ENCODE assay signal across 11 cellular contexts in the genomic region with DNA sequence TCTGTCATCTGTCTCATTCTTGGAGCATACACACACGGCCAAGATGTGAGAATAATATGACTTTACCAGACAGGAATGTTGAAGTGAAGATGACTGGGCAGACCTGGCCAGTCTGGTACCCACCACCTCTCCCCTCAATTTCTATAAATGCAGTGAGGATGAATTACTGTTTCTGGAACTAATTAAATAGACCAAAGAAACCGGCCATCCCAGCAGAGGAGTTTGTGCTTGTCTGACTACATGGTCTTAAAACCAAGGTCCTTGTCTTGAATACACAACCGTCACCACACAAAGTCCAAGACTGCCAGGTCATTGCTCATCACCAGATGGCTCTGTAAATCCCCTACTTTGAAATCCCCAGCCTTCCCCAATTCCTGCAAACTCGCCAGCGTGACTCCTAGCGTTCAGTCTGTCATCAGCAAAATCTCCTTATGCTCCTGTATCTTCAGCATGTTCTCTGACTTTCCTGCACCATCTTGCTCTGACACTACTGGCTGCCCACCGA.
DNase-seq lines count a peak whose midpoint lies in the region; ATAC-seq, FAIRE-seq and TF ChIP-seq lines count a peak whose summit lies in the region.
"Had no signal": no experiment of that assay in that cellular context is flagged by ENCODE, and none has a peak within 500 bp of the region (broad histone marks: within the 10 kb centered on the region; RNA-seq: fewer than 3 reads in every experiment).

No MANE protein-coding gene starts in this region.

- H3K9me3 Mint-ChIP-seq in MCF 10A (ENCODE audit: unreplicated experiment) = peaks cover under 1% of the 10 kb centered on the region
- H3K9me3 Mint-ChIP-seq: stimulated activated naive CD8-positive, alpha-beta T cell treated with anti-CD3 and anti-CD28 coated beads, Interleukin-15, Interleukin-2, amounts not matched to agents 100 ng/mL and 50 ng/mL, for 24 hours had no signal

- no peak for TF ChIP-seq CTCF in MCF 10A (IDR thresholded peaks at IDR 0.05; ENCODE audit: unreplicated experiment)
- TF ChIP-seq CTCF in breast epithelium (IDR thresholded peaks at IDR 0.05) = no peak
- no peak for TF ChIP-seq CTCF in gastroesophageal sphincter (IDR thresholded peaks at IDR 0.05)
- no peak for TF ChIP-seq CTCF in body of pancreas (IDR thresholded peaks at IDR 0.05)
- no peak for TF ChIP-seq CTCF in pancreas (IDR thresholded peaks at IDR 0.05)

- ATAC-seq in gastroesophageal sphincter = no peak
- no peak for ATAC-seq in body of pancreas
- ATAC-seq in pancreas = no peak

- CTCF ChIA-PET in MCF 10A (lab: Yijun Ruan, JAX) = interaction anchor here (0.6 to 2.0 kb wide), 6 partner anchors 10 to 367 kb away, joined by 3 to 17 read pairs (median 6); no protein-coding TSS in a partner anchor

- no peak for TF ChIP-seq EP300 in gastroesophageal sphincter (IDR thresholded peaks at IDR 0.05)

- intact Hi-C loops in MCF 10A (cut with micrococcal nuclease) (loop anchor here (10.0 kb wide), 1 partner anchor 552 kb away; no protein-coding TSS in a partner anchor), breast epithelium (cut with DNase I; ENCODE audit: low total_unique reads) (no loop called here), body of pancreas (cut with DNase I) (no loop called here), pancreas (cut with DNase I) (no loop called here)

- H3K36me3 Mint-ChIP-seq in MCF 10A (ENCODE audit: insufficient read depth, unreplicated experiment) = peaks cover 18% of the 10 kb centered on the region

- H3K27ac Mint-ChIP-seq in MCF 10A (ENCODE audit: low read depth, unreplicated experiment) = peak overlapping the region; percentile 99
- H3K27ac Mint-ChIP-seq: stimulated activated naive CD8-positive, alpha-beta T cell treated with anti-CD3 and anti-CD28 coated beads, Interleukin-15, Interleukin-2, amounts not matched to agents 100 ng/mL and 50 ng/mL, for 24 hours had no signal

- H3K27me3 Mint-ChIP-seq in MCF 10A (ENCODE audit: insufficient read depth, unreplicated experiment) = no peaks in the 10 kb centered on the region
- H3K27me3 Mint-ChIP-seq: stimulated activated naive CD8-positive, alpha-beta T cell treated with anti-CD3 and anti-CD28 coated beads, Interleukin-15, Interleukin-2, amounts not matched to agents 100 ng/mL and 50 ng/mL, for 24 hours had no signal

- H3K36me3 ChIP-seq in breast epithelium (no peaks in the 10 kb centered on the region), gastroesophageal sphincter (no peaks in the 10 kb centered on the region), body of pancreas (replicated peaks in 1 of 2; ENCODE audit: insufficient read depth in 1 of 2, low read depth in 2 of 2) (no peaks in the 10 kb centered on the region), pancreas (no peaks in the 10 kb centered on the region)

- H3K4me3 ChIP-seq in breast epithelium (no peak overlapping the region), gastroesophageal sphincter (no peak overlapping the region), body of pancreas (no peak overlapping the region), pancreas (no peak overlapping the region)

- TF ChIP-seq POLR2A in breast epithelium (IDR thresholded peaks at IDR 0.05) = no peak
- no peak for TF ChIP-seq POLR2A in gastroesophageal sphincter (IDR thresholded peaks at IDR 0.05)
- TF ChIP-seq POLR2A in body of pancreas (IDR thresholded peaks at IDR 0.05) = no peak

- POLR2A ChIA-PET in MCF 10A (lab: Yijun Ruan, JAX) = interaction anchor here (1.0 to 4.3 kb wide), 13 partner anchors 11 to 448 kb away, joined by 3 to 223 read pairs (median 7); no protein-coding TSS in a partner anchor

- H3K27ac ChIP-seq in breast epithelium (no peak overlapping the region), gastroesophageal sphincter (peak overlapping the region in 3 of 4 donors; percentile 29 to 57 (median 39)), body of pancreas (peak overlapping the region in 1 of 4 donors; percentile 77), pancreas (peak overlapping the region in 1 of 4 donors; percentile 84)

- H3K27me3 ChIP-seq in breast epithelium = no peaks in the 10 kb centered on the region
- H3K27me3 ChIP-seq in gastroesophageal sphincter = no peaks in the 10 kb centered on the region
- no peaks in the 10 kb centered on the region for H3K27me3 ChIP-seq in body of pancreas
- H3K27me3 ChIP-seq in pancreas = no peaks in the 10 kb centered on the region

- WGBS in gastroesophageal sphincter (ENCODE audit: low coverage in 1 of 2), 2 donors = 52 to 66% methylated on average over 6 to 7 of the region's 7 CpGs
- WGBS in body of pancreas, 2 donors = 82 to 84% methylated on average over 7 of the region's 7 CpGs
- 84 to 88% methylated on average over 7 of the region's 7 CpGs for WGBS in pancreas, 2 donors

- H3K9me3 ChIP-seq in breast epithelium (no peaks in the 10 kb centered on the region), gastroesophageal sphincter (no peaks in the 10 kb centered on the region), body of pancreas (no peaks in the 10 kb centered on the region), pancreas (no peaks in the 10 kb centered on the region)

- H3K4me1 ChIP-seq in breast epithelium (no peaks in the 10 kb centered on the region), gastroesophageal sphincter (peaks cover 0 to 19% (median 0%) of the 10 kb centered on the region in 3 donors), body of pancreas (peaks cover 13% of the 10 kb centered on the region), pancreas (peaks cover 0 to 11% (median 7%) of the 10 kb centered on the region in 3 donors)

- peaks cover 50% of the 10 kb centered on the region for H3K4me1 Mint-ChIP-seq in MCF 10A (ENCODE audit: insufficient read depth, unreplicated experiment)

- H3K4me3 Mint-ChIP-seq in MCF 10A (ENCODE audit: unreplicated experiment) = peak overlapping the region; percentile 63
- H3K4me3 Mint-ChIP-seq: stimulated activated naive CD8-positive, alpha-beta T cell treated with anti-CD3 and anti-CD28 coated beads, Interleukin-15, Interleukin-2, amounts not matched to agents 100 ng/mL and 50 ng/mL, for 24 hours had no signal

- BruUV-seq in MCF 10A (replicated peaks; lab: Mats Ljungman, UMichigan) = no TSS peak

- peak; percentile 88 for DNase-seq in MCF 10A (ENCODE audit: unreplicated experiment)
- no peak for DNase-seq in breast epithelium (ENCODE audit: low spot score in 2 of 2)
- DNase-seq in T1000 (lab: John Stamatoyannopoulos, UW) = peak; percentile 11
- DNase-seq in urothelium cell line (ENCODE audit: low spot score) = peak; percentile 12
- no peak for DNase-seq in body of pancreas
- no peak for DNase-seq in NCI-H2081 treated with DMSO at 0.1 percent for 48 hours (lab: John Stamatoyannopoulos, UW)
- DNase-seq in pancreas = no peak
- DNase-seq: NCI-H1436 treated with DMSO at 0.1 percent for 48 hours had no signal

- FAIRE-seq in urothelium cell line (lab: Jason Lieb, UNC) (no peak), pancreas (lab: Jason Lieb, UNC) (no peak)
- FAIRE-seq: A204.1 had no signal

Comparison
In these comparisons a context has a peak if more than half of its experiments do, and no peak if none do; other contexts are left out.
1. DNase-seq: peak in MCF 10A (single experiment), T1000 (single experiment) and urothelium cell line (single experiment); none in breast epithelium (0 of 2), body of pancreas (0 of 4), NCI-H2081 treated with DMSO at 0.1 percent for 48 hours (single experiment) and pancreas (0 of 6).
2. H3K27ac ChIP-seq: peak in gastroesophageal sphincter (3 of 4); none in breast epithelium (0 of 2).